1 cellular context compared by ENCODE assay signal in the genomic region with DNA sequence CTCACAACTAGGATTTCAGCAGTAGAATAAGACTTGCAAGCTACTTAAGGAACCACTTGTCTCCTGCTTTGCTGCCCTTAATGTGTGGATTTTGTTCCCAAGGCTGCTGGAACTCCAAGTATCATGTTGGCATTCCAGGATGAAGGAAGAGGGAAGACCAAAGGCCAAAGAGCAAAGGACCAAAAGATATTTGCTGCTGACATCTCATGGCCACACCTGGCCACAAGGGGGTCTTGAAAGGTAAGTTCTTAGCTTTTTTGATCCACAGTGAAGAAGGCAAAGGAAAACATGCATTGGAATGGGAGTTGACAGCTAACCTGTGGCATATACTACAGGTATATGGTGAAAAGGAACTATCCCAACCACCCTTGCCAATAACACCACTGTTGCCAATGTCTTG.
TF ChIP-seq lines count a peak whose summit lies in the region.

No MANE protein-coding gene starts in this region.

TF ChIP-seq in HepG2, 621 proteins besides CTCF, POLR2A, EP300 and RAD21:
- peak; percentile 33 for TF ChIP-seq TEAD3 (CRISPR knock-in tag; optimal IDR thresholded peaks at IDR 0.05; ENCODE audit: borderline replicate concordance)
- TF ChIP-seq HNF4A (CRISPR knock-in tag; IDR thresholded peaks at IDR 0.05) = peak; percentile 70
- TF ChIP-seq STAG1 (CRISPR knock-in tag; IDR thresholded peaks at IDR 0.05) = peak; percentile 4; the same call in 1 of the 2 replicates
- TF ChIP-seq HNRNPH1 (optimal IDR thresholded peaks at IDR 0.05; ENCODE audit: low read depth, low read length) = no peak
- TF ChIP-seq ZEB1 (IDR thresholded peaks at IDR 0.05; ENCODE audit: insufficient replicate concordance, low read depth) = peak; percentile 92
- TF ChIP-seq, protein P1, sequence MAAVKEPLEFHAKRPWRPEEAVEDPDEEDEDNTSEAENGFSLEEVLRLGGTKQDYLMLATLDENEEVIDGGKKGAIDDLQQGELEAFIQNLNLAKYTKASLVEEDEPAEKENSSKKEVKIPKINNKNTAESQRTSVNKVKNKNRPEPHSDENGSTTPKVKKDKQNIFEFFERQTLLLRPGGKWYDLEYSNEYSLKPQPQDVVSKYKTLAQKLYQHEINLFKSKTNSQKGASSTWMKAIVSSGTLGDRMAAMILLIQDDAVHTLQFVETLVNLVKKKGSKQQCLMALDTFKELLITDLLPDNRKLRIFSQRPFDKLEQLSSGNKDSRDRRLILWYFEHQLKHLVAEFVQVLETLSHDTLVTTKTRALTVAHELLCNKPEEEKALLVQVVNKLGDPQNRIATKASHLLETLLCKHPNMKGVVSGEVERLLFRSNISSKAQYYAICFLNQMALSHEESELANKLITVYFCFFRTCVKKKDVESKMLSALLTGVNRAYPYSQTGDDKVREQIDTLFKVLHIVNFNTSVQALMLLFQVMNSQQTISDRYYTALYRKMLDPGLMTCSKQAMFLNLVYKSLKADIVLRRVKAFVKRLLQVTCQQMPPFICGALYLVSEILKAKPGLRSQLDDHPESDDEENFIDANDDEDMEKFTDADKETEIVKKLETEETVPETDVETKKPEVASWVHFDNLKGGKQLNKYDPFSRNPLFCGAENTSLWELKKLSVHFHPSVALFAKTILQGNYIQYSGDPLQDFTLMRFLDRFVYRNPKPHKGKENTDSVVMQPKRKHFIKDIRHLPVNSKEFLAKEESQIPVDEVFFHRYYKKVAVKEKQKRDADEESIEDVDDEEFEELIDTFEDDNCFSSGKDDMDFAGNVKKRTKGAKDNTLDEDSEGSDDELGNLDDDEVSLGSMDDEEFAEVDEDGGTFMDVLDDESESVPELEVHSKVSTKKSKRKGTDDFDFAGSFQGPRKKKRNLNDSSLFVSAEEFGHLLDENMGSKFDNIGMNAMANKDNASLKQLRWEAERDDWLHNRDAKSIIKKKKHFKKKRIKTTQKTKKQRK (IDR thresholded peaks at IDR 0.05; ENCODE audit: low read length) = no peak
